19 cellular contexts compared by ENCODE assay signal in genomic region chr21:31720330-31720729, GRCh38. TPM values are rescaled to one million over a fixed set of nuclear protein-coding genes. Genes with fewer than 3 reads are reported as not detected.
A peak's percentile ranks its signal among the peaks of the same experiment; 100 is the strongest.
DNase-seq lines count a peak whose midpoint lies in the region; ATAC-seq and TF ChIP-seq lines count a peak whose summit lies in the region.
"Had no signal": no experiment of that assay in that cellular context is flagged by ENCODE, and none has a peak within 500 bp of the region (broad histone marks: within the 10 kb centered on the region; RNA-seq: fewer than 3 reads in every experiment).

No MANE protein-coding gene starts in this region.

- peaks cover 99% of the 10 kb centered on the region for H3K79me2 ChIP-seq in Loucy (ENCODE audit: insufficient read depth, low read length)

- H3K4me1 ChIP-seq in heart left ventricle, result peaks cover 0 to 62% (median 34%) of the 10 kb centered on the region in 12 donors
- H3K4me1 ChIP-seq in Loucy (ENCODE audit: insufficient read depth, low read length, poor library complexity, severe bottlenecking), result peaks cover 29% of the 10 kb centered on the region
- H3K4me1 ChIP-seq: SJCRH30 had no signal

- H3K27ac Mint-ChIP-seq in central memory CD8-positive, alpha-beta T cell (ENCODE audit: low read depth), result peak overlapping the region; percentile 39
- H3K27ac Mint-ChIP-seq in stimulated activated effector memory CD8-positive, alpha-beta T cell treated with anti-CD3 and anti-CD28 coated beads, Interleukin-12 subunit alpha, Interleukin-12 subunit beta, amount 100 ng/mL, for 72 hours, result peak overlapping the region; percentile 49
- H3K27ac Mint-ChIP-seq: B cell had no signal

- H3K4me3 ChIP-seq in heart left ventricle (no peak overlapping the region), Loucy (ENCODE audit: low read length, poor library complexity, severe bottlenecking) (no peak overlapping the region)
- H3K4me3 ChIP-seq: SJCRH30 had no signal

- H3K9me3 ChIP-seq in heart left ventricle (no peaks in the 10 kb centered on the region), Loucy (ENCODE audit: insufficient read depth, low read depth, low read length) (no peaks in the 10 kb centered on the region)
- H3K9me3 ChIP-seq: SJCRH30 had no signal

- H2AFZ ChIP-seq in Loucy (ENCODE audit: low read length), result no peak overlapping the region

- peak overlapping the region; percentile 91 for H3K4me2 ChIP-seq in Loucy (ENCODE audit: low read depth, low read length, poor library complexity, severe bottlenecking)

- DNase-seq in left ventricle myocardium superior (no peak), heart left ventricle (no peak), iPS-NIHi11 (ENCODE audit: low spot score) (no peak), NCI-H1105 treated with DMSO at 0.1 percent for 48 hours (lab: John Stamatoyannopoulos, UW) (no peak), SW 1271 (lab: John Stamatoyannopoulos, UW) (no peak)
- no peak for DNase-seq in central memory CD8-positive, alpha-beta T cell (ENCODE audit: low spot score in 2 of 2)
- DNase-seq in stimulated activated effector memory CD8-positive, alpha-beta T cell treated with anti-CD3 and anti-CD28 coated beads, Interleukin-12 subunit alpha, Interleukin-12 subunit beta, amount 100 ng/mL, for 72 hours (ENCODE audit: low spot score in 2 of 2), result no peak
- DNase-seq: CD4-positive, alpha-beta memory T cell; DMS79 treated with DMSO at 0.1 percent for 48 hours; GDM1; GOT3; Kasumi-1; NCI-H1417 treated with DMSO at 0.1 percent for 48 hours; NCI-H2227 treated with DMSO at 0.1 percent for 48 hours; NCI-H524 treated with DMSO at 0.1 percent for 48 hours; SJCRH30 had no signal

- TF ChIP-seq POLR2A in heart left ventricle (IDR thresholded peaks at IDR 0.05), result no peak

- ATAC-seq in left ventricle myocardium superior (peak; percentile 28), heart left ventricle (no peak)
- no peak for ATAC-seq in central memory CD8-positive, alpha-beta T cell (replicated peaks; ENCODE audit: extremely low read depth, poor library complexity, severe bottlenecking)
- ATAC-seq in stimulated activated effector memory CD8-positive, alpha-beta T cell treated with anti-CD3 and anti-CD28 coated beads, Interleukin-12 subunit alpha, Interleukin-12 subunit beta, amount 100 ng/mL, for 72 hours, result no peak

- H3K9me2 ChIP-seq in Loucy (replicated peaks; ENCODE audit: low read depth, low read length), result no peaks in the 10 kb centered on the region

- H3K36me3 ChIP-seq in heart left ventricle (no peaks in the 10 kb centered on the region), Loucy (ENCODE audit: insufficient read depth, low read length) (0 out of 2 replicates have a peak, but pooled peaks cover 3% of the 10 kb centered on the region)

- TF ChIP-seq CTCF in heart left ventricle (IDR thresholded peaks at IDR 0.05), result no peak
- TF ChIP-seq CTCF in Loucy (conservative IDR thresholded peaks at IDR 0.05; ENCODE audit: low read length), result no peak

- H3K36me3 Mint-ChIP-seq in central memory CD8-positive, alpha-beta T cell (ENCODE audit: insufficient read depth), result peaks cover 5% of the 10 kb centered on the region
- no peaks in the 10 kb centered on the region for H3K36me3 Mint-ChIP-seq in stimulated activated effector memory CD8-positive, alpha-beta T cell treated with anti-CD3 and anti-CD28 coated beads, Interleukin-12 subunit alpha, Interleukin-12 subunit beta, amount 100 ng/mL, for 72 hours

- peaks cover 94% of the 10 kb centered on the region for H4K20me1 ChIP-seq in Loucy (ENCODE audit: insufficient read depth, low read length, poor library complexity, severe bottlenecking)

- H3K27me3 Mint-ChIP-seq in central memory CD8-positive, alpha-beta T cell, result no peaks in the 10 kb centered on the region
- H3K27me3 Mint-ChIP-seq: B cell; CD4-positive, alpha-beta memory T cell had no signal

- 48 to 57% (median 52%) methylated on average over 2 of the region's 2 CpGs for WGBS in heart left ventricle, 4 donors

- no peak overlapping the region for H3K4me3 Mint-ChIP-seq in central memory CD8-positive, alpha-beta T cell
- H3K4me3 Mint-ChIP-seq in stimulated activated effector memory CD8-positive, alpha-beta T cell treated with anti-CD3 and anti-CD28 coated beads, Interleukin-12 subunit alpha, Interleukin-12 subunit beta, amount 100 ng/mL, for 72 hours, result no peak overlapping the region
- H3K4me3 Mint-ChIP-seq: B cell had no signal

- H3K27ac ChIP-seq in heart left ventricle, result no peak overlapping the region
- H3K27ac ChIP-seq: RWPE1, SJCRH30 had no signal

- H3K9ac ChIP-seq in Loucy (ENCODE audit: low read depth, low read length, poor library complexity, severe bottlenecking), result no peak overlapping the region

- intact Hi-C loops in left ventricle myocardium superior (cut with micrococcal nuclease) (no loop called here), heart left ventricle (cut with DNase I) (no loop called here)

- H3F3A ChIP-seq in Loucy (ENCODE audit: low read depth), result no peaks in the 10 kb centered on the region

- H3K9me3 Mint-ChIP-seq in central memory CD8-positive, alpha-beta T cell, result no peaks in the 10 kb centered on the region
- H3K9me3 Mint-ChIP-seq in stimulated activated effector memory CD8-positive, alpha-beta T cell treated with anti-CD3 and anti-CD28 coated beads, Interleukin-12 subunit alpha, Interleukin-12 subunit beta, amount 100 ng/mL, for 72 hours, result no peaks in the 10 kb centered on the region
- H3K9me3 Mint-ChIP-seq: CD4-positive, alpha-beta memory T cell had no signal

- no peaks in the 10 kb centered on the region for H3K27me3 ChIP-seq in heart left ventricle
- H3K27me3 ChIP-seq in Loucy (ENCODE audit: insufficient read depth, low read length, poor library complexity, severe bottlenecking), result no peaks in the 10 kb centered on the region
- H3K27me3 ChIP-seq: SJCRH30 had no signal

- H3K4me1 Mint-ChIP-seq in central memory CD8-positive, alpha-beta T cell, result peaks cover 78% of the 10 kb centered on the region
- peaks cover 58% of the 10 kb centered on the region for H3K4me1 Mint-ChIP-seq in stimulated activated effector memory CD8-positive, alpha-beta T cell treated with anti-CD3 and anti-CD28 coated beads, Interleukin-12 subunit alpha, Interleukin-12 subunit beta, amount 100 ng/mL, for 72 hours

RNA-seq across cellular contexts. Expression of gene SCAF4, which starts 11.6 kb away (rescaled TPM):
- 16.7 TPM for total RNA-seq in left ventricle myocardium superior
- 10 to 100 TPM in 8 of 9 donors, 1 to 10 TPM in 1; 9.3 to 25.8 (median 17.3) TPM for total RNA-seq in heart left ventricle
- polyA plus RNA-seq in heart left ventricle, result 10 to 100 TPM in 1 of 2 donors, 1 to 10 TPM in 1; 7.8 to 10.2 TPM
